ENCODE assay signal across 11 cellular contexts in genomic region chr12:50579757-50580267, GRCh38.
DNase-seq lines count a peak whose midpoint lies in the region; ATAC-seq and TF ChIP-seq lines count a peak whose summit lies in the region.
"Had no signal": no experiment of that assay in that cellular context is flagged by ENCODE, and none has a peak within 500 bp of the region (broad histone marks: within the 10 kb centered on the region; RNA-seq: fewer than 3 reads in every experiment).

No MANE protein-coding gene starts in this region.

- H3K27me3 ChIP-seq in A673 (replicated peaks; ENCODE audit: insufficient read depth, low read depth, low read length, poor library complexity), result no peaks in the 10 kb centered on the region
- H3K27me3 ChIP-seq in adrenal gland, result no peaks in the 10 kb centered on the region

- ATAC-seq in GM18511 (IDR thresholded peaks at IDR 0.05; ENCODE audit: unreplicated experiment) (peak; percentile 68), HG02884 (IDR thresholded peaks at IDR 0.05; ENCODE audit: unreplicated experiment) (no peak)

- CTCF ChIA-PET in A673 (lab: Charles Lee), result interaction anchor here (0.7 kb wide), 1 partner anchor 339 kb away, joined by 3 read pairs; no protein-coding TSS in a partner anchor

- intact Hi-C loops in A673 (cut with micrococcal nuclease; ENCODE audit: unreplicated experiment), result loop anchor here (5.0 kb wide), 1 partner anchor 57 kb away; no protein-coding TSS in a partner anchor
- intact Hi-C loops in adrenal gland (cut with DNase I), result no loop called here

- POLR2A ChIA-PET in A673 (lab: Charles Lee; ENCODE audit: low non-redundant PET), result no interaction called here

- peaks cover 3% of the 10 kb centered on the region for H3K36me3 ChIP-seq in A673 (ENCODE audit: insufficient read depth, low read length, poor library complexity, severe bottlenecking)
- no peaks in the 10 kb centered on the region for H3K36me3 ChIP-seq in adrenal gland (replicated peaks in 1 of 2)

- TF ChIP-seq POLR2A in adrenal gland (IDR thresholded peaks at IDR 0.05), result no peak

- no peaks in the 10 kb centered on the region for H3K9me3 ChIP-seq in A673 (ENCODE audit: low read depth, low read length, poor library complexity, severe bottlenecking)
- H3K9me3 ChIP-seq in adrenal gland (replicated peaks in 1 of 3), result no peaks in the 10 kb centered on the region

- peak overlapping the region; percentile 54 for H3K27ac ChIP-seq in A673 (ENCODE audit: low read depth, low read length, poor library complexity, severe bottlenecking)
- H3K27ac ChIP-seq in adrenal gland, result peak overlapping the region in 1 of 5 donors; percentile 16
- H3K27ac ChIP-seq: C4-2B had no signal

- H3K4me1 ChIP-seq in A673 (ENCODE audit: insufficient read depth, low read length, poor library complexity, severe bottlenecking) (peaks cover 23% of the 10 kb centered on the region), adrenal gland (replicated peaks in 1 of 2) (peaks cover 27 to 36% of the 10 kb centered on the region in 2 donors)

- H3K4me3 ChIP-seq in A673 (ENCODE audit: low read depth, low read length, poor library complexity, severe bottlenecking) (no peak overlapping the region), fibroblast of the aortic adventitia (ENCODE audit: low read depth, low read length) (no peak overlapping the region), adrenal gland (no peak overlapping the region)

- DNase-seq in A673 (ENCODE audit: low spot score), result no peak
- DNase-seq in OCI-M1 (lab: John Stamatoyannopoulos, UW), result peak; percentile 24
- peak; percentile 45 for DNase-seq in fibroblast of the aortic adventitia (ENCODE audit: low read depth)
- no peak for DNase-seq in NK-92 (lab: John Stamatoyannopoulos, UW; ENCODE audit: unreplicated experiment)
- no peak for DNase-seq in adrenal gland
- no peak for DNase-seq in stimulated activated CD8-positive, alpha-beta memory T cell treated with anti-CD3 and anti-CD28 coated beads, Interleukin-4, amount 100 ng/mL, for 48 hours
- DNase-seq: kidney glomerular epithelial cell; stimulated activated naive CD4-positive, alpha-beta T cell treated with Interleukin-2 at 50 U/mL for 16 hours had no signal

- no TSS peak for BruUV-seq in A673 (replicated peaks; lab: Mats Ljungman, UMichigan)

- 45 to 75% (median 46%) methylated on average over 1 of the region's 1 CpG for WGBS in adrenal gland, 4 donors

- TF ChIP-seq CTCF in A673 (conservative IDR thresholded peaks at IDR 0.05; ENCODE audit: low read depth, low read length) (no peak), fibroblast of the aortic adventitia (IDR thresholded peaks at IDR 0.05; ENCODE audit: insufficient read depth, low read length) (no peak), adrenal gland (IDR thresholded peaks at IDR 0.05) (no peak)

Comparison
In these comparisons a context has a peak if more than half of its experiments do, and no peak if none do; other contexts are left out.
1. DNase-seq: peak in OCI-M1 (single experiment) and fibroblast of the aortic adventitia (single experiment); none in A673 (single experiment), NK-92 (single experiment), adrenal gland (0 of 7) and stimulated activated CD8-positive, alpha-beta memory T cell treated with anti-CD3 and anti-CD28 coated beads, Interleukin-4, amount 100 ng/mL, for 48 hours (single experiment).